ENCODE assay signal across 12 cellular contexts in genomic region chr12:15731940-15732339, GRCh38.
"Had no signal": no experiment of that assay in that cellular context is flagged by ENCODE, and none has a peak within 500 bp of the region (broad histone marks: within the 10 kb centered on the region; RNA-seq: fewer than 3 reads in every experiment).

No MANE protein-coding gene starts in this region.

- H3K9me3 Mint-ChIP-seq: activated T-helper 2 cell treated with anti-CD3 and anti-CD28 coated beads, Interferon-gamma antibody, Interleukin-2, Interleukin-4, amounts not matched to agents 10 μg/mL and 5 μg/mL and 100 μg/mL, durations not matched to agents 14 hours and 24 hours and 36 hours; natural killer cell treated with Interleukin-12 subunit alpha and Interleukin-12 subunit beta and Interleukin-15 and Interleukin-18, amount 100 ng/mL, for 72 hours had no signal

- H3K4me3 Mint-ChIP-seq: endodermal cell; natural killer cell treated with Interleukin-12 subunit alpha and Interleukin-12 subunit beta and Interleukin-15 and Interleukin-18, amount 100 ng/mL, for 72 hours had no signal

- DNase-seq: activated CD4-positive, alpha-beta T cell treated with anti-CD3 and anti-CD28 coated beads, Interleukin-2, amount 50 U/mL, for 1 hour; activated naive CD4-positive, alpha-beta T cell treated with anti-CD3 and anti-CD28 coated beads, Interleukin-2, amount 50 U/mL, for 16 hours; activated T-cell treated with anti-CD3 and anti-CD28 coated beads for 4 hours; amniotic stem cell; endodermal cell; left colon; occipital lobe had no signal

- H3K36me3 Mint-ChIP-seq: natural killer cell treated with Interleukin-12 subunit alpha and Interleukin-12 subunit beta and Interleukin-15 and Interleukin-18, amount 100 ng/mL, for 72 hours had no signal

- H3K4me3 ChIP-seq: breast epithelium, skin epidermis, tibial nerve had no signal

- H3K4me1 ChIP-seq: breast epithelium had no signal

- H3K9me3 ChIP-seq: breast epithelium, tibial nerve had no signal

- H3K27ac Mint-ChIP-seq: activated T-helper 2 cell treated with anti-CD3 and anti-CD28 coated beads, Interferon-gamma antibody, Interleukin-2, Interleukin-4, amounts not matched to agents 10 μg/mL and 5 μg/mL and 100 μg/mL, durations not matched to agents 14 hours and 24 hours and 36 hours; endodermal cell; natural killer cell treated with Interleukin-12 subunit alpha and Interleukin-12 subunit beta and Interleukin-15 and Interleukin-18, amount 100 ng/mL, for 72 hours had no signal

- H3K27ac ChIP-seq: breast epithelium, skin epidermis had no signal

- ATAC-seq: natural killer cell treated with Interleukin-12 subunit alpha and Interleukin-12 subunit beta and Interleukin-15 and Interleukin-18, amount 100 ng/mL, for 72 hours had no signal
